1 cellular context compared by ENCODE assay signal in the genomic region with DNA sequence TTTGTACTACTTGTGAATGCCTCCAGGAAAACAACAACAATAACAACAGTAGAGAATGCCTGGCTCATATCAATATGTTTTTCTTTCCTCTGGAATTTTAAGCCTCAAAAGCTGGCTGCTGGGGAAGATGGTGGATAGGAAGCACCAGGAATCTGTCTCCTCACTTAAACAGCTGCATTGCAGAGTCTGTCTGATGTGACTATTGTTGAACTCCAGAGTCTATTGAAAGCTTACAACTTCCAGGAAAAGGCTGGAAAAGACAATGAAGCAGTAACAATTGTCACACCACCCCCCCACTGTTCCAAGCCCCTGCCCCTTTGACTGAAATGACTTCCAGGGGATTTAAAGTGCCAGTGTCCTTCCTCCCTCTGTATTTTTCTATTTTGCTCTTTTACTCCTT.
TF ChIP-seq lines count a peak whose summit lies in the region.

No MANE protein-coding gene starts in this region.

TF ChIP-seq in H1, 55 proteins besides CTCF, POLR2A, EP300 and RAD21:
- TF ChIP-seq RNF2 (IDR thresholded peaks at IDR 0.05; ENCODE audit: borderline replicate concordance, low read depth, low read length, missing control alignments, poor library complexity, severe bottlenecking) = no peak
- TF ChIP-seq SIN3A (conservative IDR thresholded peaks at IDR 0.05 in 1 of 2, IDR thresholded peaks at IDR 0.05 in 1 of 2; ENCODE audit: low read depth in 1 of 2, low read length in 2 of 2) = no peak
- TF ChIP-seq RXRA (IDR thresholded peaks at IDR 0.05; ENCODE audit: insufficient read depth, low read depth, low read length) = no peak
- TF ChIP-seq EZH2 (IDR thresholded peaks at IDR 0.05; ENCODE audit: low read depth, low read length, severe bottlenecking) = no peak
- TF ChIP-seq CREB1 (IDR thresholded peaks at IDR 0.05) = no peak
- TF ChIP-seq NANOG (IDR thresholded peaks at IDR 0.05; ENCODE audit: insufficient read depth, low read depth, low read length, poor library complexity, severe bottlenecking) = no peak
- no peak for TF ChIP-seq EGR1 (IDR thresholded peaks at IDR 0.05; ENCODE audit: borderline replicate concordance, low read depth, low read length)
- TF ChIP-seq BACH1 (IDR thresholded peaks at IDR 0.05; ENCODE audit: low read length) = no peak
- no peak for TF ChIP-seq NRF1 (IDR thresholded peaks at IDR 0.05; ENCODE audit: low read depth, low read length)
- TF ChIP-seq SP4 (IDR thresholded peaks at IDR 0.05; ENCODE audit: low read length) = no peak
- no peak for TF ChIP-seq JUN (IDR thresholded peaks at IDR 0.05; ENCODE audit: low read depth, low read length)
- TF ChIP-seq GABPA (IDR thresholded peaks at IDR 0.05; ENCODE audit: borderline replicate concordance, insufficient read depth, low read length) = no peak
- no peak for TF ChIP-seq TCF12 (IDR thresholded peaks at IDR 0.05; ENCODE audit: low read depth, low read length)
- TF ChIP-seq, protein P1, sequence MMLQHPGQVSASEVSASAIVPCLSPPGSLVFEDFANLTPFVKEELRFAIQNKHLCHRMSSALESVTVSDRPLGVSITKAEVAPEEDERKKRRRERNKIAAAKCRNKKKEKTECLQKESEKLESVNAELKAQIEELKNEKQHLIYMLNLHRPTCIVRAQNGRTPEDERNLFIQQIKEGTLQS (IDR thresholded peaks at IDR 0.05; ENCODE audit: insufficient read depth, low read depth, low read length) = no peak
- TF ChIP-seq SRF (IDR thresholded peaks at IDR 0.05; ENCODE audit: low read depth, low read length) = no peak
- TF ChIP-seq KDM4A (IDR thresholded peaks at IDR 0.05; ENCODE audit: low read depth, low read length, severe bottlenecking) = no peak
- no peak for TF ChIP-seq SIX5 (IDR thresholded peaks at IDR 0.05; ENCODE audit: low read depth, low read length)
- no peak for TF ChIP-seq GTF2F1 (IDR thresholded peaks at IDR 0.05; ENCODE audit: borderline replicate concordance, low read depth, low read length)
- no peak for TF ChIP-seq CBX5 (IDR thresholded peaks at IDR 0.05; ENCODE audit: low read depth, low read length)
TF ChIP-seq in H1: peak in this region for 0.
